In genomic region chr1:116313776-116314175, GRCh38 we compare ENCODE assay signal across 25 cellular contexts.
"Had no signal": no experiment of that assay in that cellular context is flagged by ENCODE, and none has a peak within 500 bp of the region (broad histone marks: within the 10 kb centered on the region; RNA-seq: fewer than 3 reads in every experiment).

No MANE protein-coding gene starts in this region.

- H2AFZ ChIP-seq: hepatocyte had no signal

- H3K9me3 ChIP-seq: left lung, lower lobe of right lung, neutrophil, right atrium auricular region, right lobe of liver, transverse colon, upper lobe of left lung, vagina had no signal

- H3K4me1 ChIP-seq: right atrium auricular region had no signal

- H3K27ac ChIP-seq: hepatocyte, left lung, neutrophil, right atrium auricular region, right lobe of liver, vagina had no signal

- H3K4me3 ChIP-seq: hepatocyte, left lung, lower lobe of right lung, right atrium auricular region, right lobe of liver, smooth muscle cell, transverse colon, upper lobe of left lung, vagina had no signal

- H3K27me3 ChIP-seq: hepatocyte, left lung, neutrophil, right atrium auricular region, right lobe of liver, transverse colon, upper lobe of left lung, vagina had no signal

- ATAC-seq: left colon; left lung; lower lobe of right lung; naive thymus-derived CD8-positive, alpha-beta T cell; stimulated activated memory B cell treated with anti-CD40 and anti-IgM and Interleukin-4, amounts not matched to agents 10 μg/mL and 1 μg/mL and 100 μg/mL, for 72 hours; stimulated activated naive CD8-positive, alpha-beta T cell treated with anti-CD3 and anti-CD28 coated beads, Interleukin-15, amount 100 ng/mL, for 72 hours had no signal

- H3K79me2 ChIP-seq: hepatocyte had no signal

- H3K4me2 ChIP-seq: hepatocyte, smooth muscle cell had no signal

- H3K36me3 ChIP-seq: left lung, lower lobe of right lung, neutrophil, right atrium auricular region, right lobe of liver, transverse colon, upper lobe of left lung, vagina had no signal

- DNase-seq: islet precursor cell; kidney glomerular epithelial cell; left colon; left lung; lower lobe of right lung; mammary epithelial cell; mesenchymal stem cell; naive thymus-derived CD8-positive, alpha-beta T cell; occipital lobe; stimulated activated CD4-positive, alpha-beta T cell treated with anti-CD3 and anti-CD28 coated beads, Interleukin-1b, Interleukin-23, amount 100 ng/mL, for 48 hours; stimulated activated CD4-positive, alpha-beta T cell treated with anti-CD3 and anti-CD28 coated beads, Interleukin-2, amount 100 ng/mL, for 48 hours; stimulated activated CD4-positive, alpha-beta T cell treated with anti-CD3 and anti-CD28 coated beads, Interleukin-4, amount 100 ng/mL, for 4 hours; stimulated activated CD8-positive, alpha-beta memory T cell treated with anti-CD3 and anti-CD28 coated beads, Interleukin-4, amount 100 ng/mL, for 48 hours; stimulated activated naive CD4-positive, alpha-beta T cell treated with Interleukin-2 at 50 U/mL for 16 hours; stimulated activated naive CD8-positive, alpha-beta T cell treated with anti-CD3 and anti-CD28 coated beads, Interleukin-15, amount 100 ng/mL, for 72 hours; substantia nigra; transverse colon had no signal
